ENCODE assay signal across 1 cellular context in genomic region chr16:8660841-8661301, GRCh38.
TF ChIP-seq lines count a peak whose summit lies in the region.

No MANE protein-coding gene starts in this region.

TF ChIP-seq in HepG2, 621 proteins besides CTCF, POLR2A, EP300 and RAD21 (continued from another document and continues in another):
- peak; percentile 47; the same call in 1 of the 2 replicates for TF ChIP-seq ARID4A (CRISPR knock-in tag; IDR thresholded peaks at IDR 0.05; ENCODE audit: borderline replicate concordance)
- peak; percentile 15; the same call in 1 of the 2 replicates for TF ChIP-seq ZMYM3 (CRISPR knock-in tag; IDR thresholded peaks at IDR 0.05)
- no peak for TF ChIP-seq ZNF496 (CRISPR knock-in tag; IDR thresholded peaks at IDR 0.05; ENCODE audit: insufficient replicate concordance)
- no peak for TF ChIP-seq RAD51 (IDR thresholded peaks at IDR 0.05; ENCODE audit: borderline replicate concordance)
- peak; percentile 52; the same call in 1 of the 2 replicates for TF ChIP-seq HNF1B (CRISPR knock-in tag; IDR thresholded peaks at IDR 0.05)
- TF ChIP-seq SSRP1 (CRISPR knock-in tag; IDR thresholded peaks at IDR 0.05) = no peak
- no peak for TF ChIP-seq SOX5 (CRISPR knock-in tag; IDR thresholded peaks at IDR 0.05; ENCODE audit: borderline replicate concordance)
- no peak for TF ChIP-seq ZNF674 (CRISPR knock-in tag; IDR thresholded peaks at IDR 0.05; ENCODE audit: low read depth)
- TF ChIP-seq TRIM24 (CRISPR knock-in tag; IDR thresholded peaks at IDR 0.05) = no peak
- TF ChIP-seq TEAD3 (CRISPR knock-in tag; optimal IDR thresholded peaks at IDR 0.05; ENCODE audit: borderline replicate concordance) = peak; percentile 92
- no peak for TF ChIP-seq ZNF720 (CRISPR knock-in tag; IDR thresholded peaks at IDR 0.05)
- peak; percentile 49 for TF ChIP-seq ZNF883 (CRISPR knock-in tag; IDR thresholded peaks at IDR 0.05; ENCODE audit: not compliant biosample characterization)
- TF ChIP-seq ZNF331 (CRISPR knock-in tag; IDR thresholded peaks at IDR 0.05) = 0 out of 2 replicates have a peak, but pooled peaks have one; percentile 39
- TF ChIP-seq THAP11 (CRISPR knock-in tag; IDR thresholded peaks at IDR 0.05) = 0 out of 2 replicates have a peak, but pooled peaks have one; percentile 50
- no peak for TF ChIP-seq ZNF646 (CRISPR knock-in tag; IDR thresholded peaks at IDR 0.05)
- no peak for TF ChIP-seq KMT2A (CRISPR knock-in tag; IDR thresholded peaks at IDR 0.05)
- TF ChIP-seq KLF16 (CRISPR knock-in tag; IDR thresholded peaks at IDR 0.05) = 0 out of 4 replicates have a peak, but pooled peaks of 1 of the 2 experiments have one; percentile 44
- TF ChIP-seq HNRNPL (IDR thresholded peaks at IDR 0.05; ENCODE audit: low read depth, low read length) = peak; percentile 69; the same call in 1 of the 2 replicates
- peak; percentile 73; the same call in 1 of the 2 replicates for TF ChIP-seq ZSCAN21 (CRISPR knock-in tag; IDR thresholded peaks at IDR 0.05; ENCODE audit: borderline replicate concordance)
- TF ChIP-seq IRF1 (CRISPR knock-in tag; IDR thresholded peaks at IDR 0.05; ENCODE audit: low read depth) = no peak
- no peak for TF ChIP-seq PREB (CRISPR knock-in tag; IDR thresholded peaks at IDR 0.05)
- no peak for TF ChIP-seq JUN (CRISPR knock-in tag; IDR thresholded peaks at IDR 0.05)
- TF ChIP-seq ZNF142 (CRISPR knock-in tag; IDR thresholded peaks at IDR 0.05) = no peak
- TF ChIP-seq HIC2 (CRISPR knock-in tag; IDR thresholded peaks at IDR 0.05; ENCODE audit: low read depth) = peak; percentile 54; the same call in 1 of the 2 replicates
- TF ChIP-seq ZBTB33 (CRISPR knock-in tag; IDR thresholded peaks at IDR 0.05) = 0 out of 2 replicates have a peak, but pooled peaks have one; percentile 42
- TF ChIP-seq ZNF761 (CRISPR knock-in tag; conservative IDR thresholded peaks at IDR 0.05) = no peak
- TF ChIP-seq KAT7 (CRISPR knock-in tag; IDR thresholded peaks at IDR 0.05; ENCODE audit: borderline replicate concordance) = no peak
- no peak for TF ChIP-seq ZNF253 (CRISPR knock-in tag; IDR thresholded peaks at IDR 0.05; ENCODE audit: borderline replicate concordance)
